In the genomic region with DNA sequence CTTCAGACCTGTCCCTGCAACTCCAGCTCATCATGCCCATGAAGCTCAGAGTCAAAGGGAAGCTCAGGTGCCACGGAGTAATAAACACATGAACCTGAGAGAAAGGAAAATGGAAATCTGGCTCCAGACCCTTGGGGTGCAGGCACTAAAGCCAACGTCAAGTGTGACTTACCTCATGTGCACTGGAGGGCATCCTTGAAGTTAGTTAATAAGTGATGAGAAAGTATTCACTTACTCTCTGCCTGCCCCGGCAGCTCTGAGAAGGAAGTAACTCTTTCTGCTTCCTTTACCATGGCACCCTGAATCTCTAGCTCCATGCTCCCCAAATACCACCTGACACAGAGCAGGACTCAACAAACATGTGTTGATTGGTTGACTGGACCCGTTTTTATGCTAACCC, we compare ENCODE assay signal across 28 cellular contexts. TPM values are rescaled to one million over a fixed set of nuclear protein-coding genes. Genes with fewer than 3 reads are reported as not detected.
DNase-seq lines count a peak whose midpoint lies in the region; ATAC-seq, FAIRE-seq and TF ChIP-seq lines count a peak whose summit lies in the region.
"Had no signal": no experiment of that assay in that cellular context is flagged by ENCODE, and none has a peak within 500 bp of the region (broad histone marks: within the 10 kb centered on the region; RNA-seq: fewer than 3 reads in every experiment).

No MANE protein-coding gene starts in this region.

- CTCF ChIA-PET in A549 (lab: Yijun Ruan, JAX) = interaction anchor here (1.5 kb wide), 1 partner anchor 9 kb away, joined by 5 read pairs; no protein-coding TSS in a partner anchor

- H3K27ac ChIP-seq in A549 (0 out of 6 replicates have a peak overlapping the region, but pooled peaks of 1 of the 2 experiments have one; percentile 3), osteoblast (ENCODE audit: low read depth, low read length) (no peak overlapping the region)
- H3K27ac ChIP-seq: PC-9, SJSA1 had no signal

- intact Hi-C loops in mucosa of descending colon (cut with DNase I, micrococcal nuclease) = no loop called here

- H2AFZ ChIP-seq in osteoblast (ENCODE audit: low read length) = no peak overlapping the region
- H2AFZ ChIP-seq: PC-9 had no signal

- TF ChIP-seq RAD21 in A549 (conservative IDR thresholded peaks at IDR 0.05 in 1 of 2, IDR thresholded peaks at IDR 0.05 in 1 of 2) = no peak

- H4K20me1 ChIP-seq in osteoblast (ENCODE audit: insufficient read depth, low read length) = no peaks in the 10 kb centered on the region

- DNase-seq in A549 (ENCODE audit: low read depth in 1 of 2, low spot score in 1 of 2) = peak in 1 of 2 experiments; percentile 24
- peak; percentile 35 for DNase-seq in HK-2 (ENCODE audit: unreplicated experiment)
- DNase-seq in kidney glomerular epithelial cell (lab: John Stamatoyannopoulos, UW) = peak; percentile 49
- no peak for DNase-seq in mucosa of descending colon
- no peak for DNase-seq in NCI-H774 (lab: John Stamatoyannopoulos, UW)
- DNase-seq in osteoblast (ENCODE audit: insufficient read length, low spot score, missing footprints) = no peak
- DNase-seq in iPS-NIHi11 (ENCODE audit: low spot score) = no peak
- no peak for DNase-seq in GM10266 (ENCODE audit: extremely low spot score)
- DNase-seq: C1 segment of cervical spinal cord; CD4-positive, alpha-beta memory T cell; COR-L47; DMS 273 treated with DMSO at 0.1 percent for 48 hours; DND-41; Kasumi-1; NCI-H1092 treated with DMSO at 0.1 percent for 48 hours; NCI-H1436; NCI-H187 treated with DMSO at 0.1 percent for 48 hours; NCI-H2171 treated with DMSO at 0.1 percent for 48 hours; NCI-H524; NCI-H748 treated with DMSO at 0.1 percent for 48 hours; PC-9; Right ventricle myocardium superior; RPMI8226 had no signal

- no peak for ATAC-seq in A549
- ATAC-seq in mucosa of descending colon = peak; percentile 52

- H3K4me2 ChIP-seq in A549 (peak overlapping the region; percentile 11; the same call in 2 of the 3 replicates), osteoblast (ENCODE audit: insufficient read depth, low read length) (no peak overlapping the region)
- H3K4me2 ChIP-seq: PC-9 had no signal

- POLR2A ChIA-PET in A549 (lab: Yijun Ruan, JAX) = interaction anchor here (1.0 kb wide), 1 partner anchor 20 kb away, joined by 3 read pairs; no protein-coding TSS in a partner anchor

- 12% methylated on average over 4 of the region's 4 CpGs for WGBS in A549 (ENCODE audit: missing lambda C conversion rate)

- H3K9me3 ChIP-seq in A549 = peaks cover 8% of the 10 kb centered on the region; the same call in 2 of the 3 replicates
- no peaks in the 10 kb centered on the region for H3K9me3 ChIP-seq in mucosa of descending colon
- no peaks in the 10 kb centered on the region for H3K9me3 ChIP-seq in osteoblast (ENCODE audit: low read depth, low read length)

- FAIRE-seq in A549 (lab: Jason Lieb, UNC) = no peak
- FAIRE-seq: A204.1, GM18507, H54, K562 had no signal

- H3K4me1 ChIP-seq in A549 (peaks cover 27% of the 10 kb centered on the region), mucosa of descending colon (ENCODE audit: low read depth) (peaks cover 12% of the 10 kb centered on the region), osteoblast (ENCODE audit: insufficient read depth, low read length) (peaks cover 20% of the 10 kb centered on the region)

- H3K4me3 ChIP-seq in A549 (no peak overlapping the region), mucosa of descending colon (no peak overlapping the region), osteoblast (ENCODE audit: insufficient read depth, low read length) (no peak overlapping the region)
- H3K4me3 ChIP-seq: K562, PC-9, SJSA1 had no signal

- TF ChIP-seq POLR2A in A549 (IDR thresholded peaks at IDR 0.05; ENCODE audit: low read length) = no peak

- no peaks in the 10 kb centered on the region for H3K36me3 ChIP-seq in mucosa of descending colon (ENCODE audit: low read depth)
- H3K36me3 ChIP-seq in osteoblast (ENCODE audit: insufficient read depth, low read length) = no peaks in the 10 kb centered on the region
- H3K36me3 ChIP-seq: SJSA1 had no signal

- peaks cover 3% of the 10 kb centered on the region for H3K27me3 ChIP-seq in osteoblast (ENCODE audit: insufficient read depth, low read length)
- H3K27me3 ChIP-seq: SJSA1 had no signal

- TF ChIP-seq EP300 in A549 (IDR thresholded peaks at IDR 0.05) = no peak

- no peaks in the 10 kb centered on the region for H3K79me2 ChIP-seq in osteoblast (ENCODE audit: insufficient read depth, low read length)

- TF ChIP-seq CTCF in A549 (IDR thresholded peaks at IDR 0.05) (no peak), mucosa of descending colon (IDR thresholded peaks at IDR 0.05) (no peak), osteoblast (IDR thresholded peaks at IDR 0.05; ENCODE audit: extremely low read depth, low read depth, low read length) (no peak), GM10266 (IDR thresholded peaks at IDR 0.05; ENCODE audit: control insufficient read depth, insufficient read depth, low read depth, missing control alignments) (no peak)

TF ChIP-seq in A549, 52 proteins besides CTCF, POLR2A, EP300 and RAD21:
- TF ChIP-seq, protein P1, sequence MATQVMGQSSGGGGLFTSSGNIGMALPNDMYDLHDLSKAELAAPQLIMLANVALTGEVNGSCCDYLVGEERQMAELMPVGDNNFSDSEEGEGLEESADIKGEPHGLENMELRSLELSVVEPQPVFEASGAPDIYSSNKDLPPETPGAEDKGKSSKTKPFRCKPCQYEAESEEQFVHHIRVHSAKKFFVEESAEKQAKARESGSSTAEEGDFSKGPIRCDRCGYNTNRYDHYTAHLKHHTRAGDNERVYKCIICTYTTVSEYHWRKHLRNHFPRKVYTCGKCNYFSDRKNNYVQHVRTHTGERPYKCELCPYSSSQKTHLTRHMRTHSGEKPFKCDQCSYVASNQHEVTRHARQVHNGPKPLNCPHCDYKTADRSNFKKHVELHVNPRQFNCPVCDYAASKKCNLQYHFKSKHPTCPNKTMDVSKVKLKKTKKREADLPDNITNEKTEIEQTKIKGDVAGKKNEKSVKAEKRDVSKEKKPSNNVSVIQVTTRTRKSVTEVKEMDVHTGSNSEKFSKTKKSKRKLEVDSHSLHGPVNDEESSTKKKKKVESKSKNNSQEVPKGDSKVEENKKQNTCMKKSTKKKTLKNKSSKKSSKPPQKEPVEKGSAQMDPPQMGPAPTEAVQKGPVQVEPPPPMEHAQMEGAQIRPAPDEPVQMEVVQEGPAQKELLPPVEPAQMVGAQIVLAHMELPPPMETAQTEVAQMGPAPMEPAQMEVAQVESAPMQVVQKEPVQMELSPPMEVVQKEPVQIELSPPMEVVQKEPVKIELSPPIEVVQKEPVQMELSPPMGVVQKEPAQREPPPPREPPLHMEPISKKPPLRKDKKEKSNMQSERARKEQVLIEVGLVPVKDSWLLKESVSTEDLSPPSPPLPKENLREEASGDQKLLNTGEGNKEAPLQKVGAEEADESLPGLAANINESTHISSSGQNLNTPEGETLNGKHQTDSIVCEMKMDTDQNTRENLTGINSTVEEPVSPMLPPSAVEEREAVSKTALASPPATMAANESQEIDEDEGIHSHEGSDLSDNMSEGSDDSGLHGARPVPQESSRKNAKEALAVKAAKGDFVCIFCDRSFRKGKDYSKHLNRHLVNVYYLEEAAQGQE (IDR thresholded peaks at IDR 0.05) = no peak
- TF ChIP-seq, protein P2, sequence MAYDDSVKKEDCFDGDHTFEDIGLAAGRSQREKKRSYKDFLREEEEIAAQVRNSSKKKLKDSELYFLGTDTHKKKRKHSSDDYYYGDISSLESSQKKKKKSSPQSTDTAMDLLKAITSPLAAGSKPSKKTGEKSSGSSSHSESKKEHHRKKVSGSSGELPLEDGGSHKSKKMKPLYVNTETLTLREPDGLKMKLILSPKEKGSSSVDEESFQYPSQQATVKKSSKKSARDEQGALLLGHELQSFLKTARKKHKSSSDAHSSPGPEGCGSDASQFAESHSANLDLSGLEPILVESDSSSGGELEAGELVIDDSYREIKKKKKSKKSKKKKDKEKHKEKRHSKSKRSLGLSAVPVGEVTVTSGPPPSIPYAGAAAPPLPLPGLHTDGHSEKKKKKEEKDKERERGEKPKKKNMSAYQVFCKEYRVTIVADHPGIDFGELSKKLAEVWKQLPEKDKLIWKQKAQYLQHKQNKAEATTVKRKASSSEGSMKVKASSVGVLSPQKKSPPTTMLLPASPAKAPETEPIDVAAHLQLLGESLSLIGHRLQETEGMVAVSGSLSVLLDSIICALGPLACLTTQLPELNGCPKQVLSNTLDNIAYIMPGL (CRISPR knock-in tag; IDR thresholded peaks at IDR 0.05; ENCODE audit: borderline replicate concordance) = no peak
- TF ChIP-seq, protein P3, sequence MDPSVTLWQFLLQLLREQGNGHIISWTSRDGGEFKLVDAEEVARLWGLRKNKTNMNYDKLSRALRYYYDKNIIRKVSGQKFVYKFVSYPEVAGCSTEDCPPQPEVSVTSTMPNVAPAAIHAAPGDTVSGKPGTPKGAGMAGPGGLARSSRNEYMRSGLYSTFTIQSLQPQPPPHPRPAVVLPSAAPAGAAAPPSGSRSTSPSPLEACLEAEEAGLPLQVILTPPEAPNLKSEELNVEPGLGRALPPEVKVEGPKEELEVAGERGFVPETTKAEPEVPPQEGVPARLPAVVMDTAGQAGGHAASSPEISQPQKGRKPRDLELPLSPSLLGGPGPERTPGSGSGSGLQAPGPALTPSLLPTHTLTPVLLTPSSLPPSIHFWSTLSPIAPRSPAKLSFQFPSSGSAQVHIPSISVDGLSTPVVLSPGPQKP (IDR thresholded peaks at IDR 0.05; ENCODE audit: low read depth, low read length) = no peak
- no peak for TF ChIP-seq GATA3 (IDR thresholded peaks at IDR 0.05; ENCODE audit: borderline replicate concordance)
- TF ChIP-seq ZSCAN20 (CRISPR knock-in tag; IDR thresholded peaks at IDR 0.05) = no peak
- TF ChIP-seq RCOR1 (IDR thresholded peaks at IDR 0.05; ENCODE audit: low read depth, low read length) = no peak
- TF ChIP-seq NPAS2 (CRISPR knock-in tag; IDR thresholded peaks at IDR 0.05; ENCODE audit: borderline replicate concordance) = no peak
- no peak for TF ChIP-seq ZFP36 (IDR thresholded peaks at IDR 0.05; ENCODE audit: borderline replicate concordance, partially characterized antibody)
- no peak for TF ChIP-seq RARB (CRISPR knock-in tag; IDR thresholded peaks at IDR 0.05)
TF ChIP-seq in A549: peak in this region for 0.

RNA-seq across cellular contexts. Expression of a gene that starts 21.4 kb away (rescaled TPM):
- polyA plus RNA-seq in A549 (2011; rRNA removed) (21.9 and 23.9 TPM in 2 replicates), A549 (2017; fragmentation: RNase III; extraction: RNeasy Plus Mini Kit Qiagen cat#74134 plus additional on column Dnase treatment) (19.4 to 20.6 TPM (median 20.2 TPM) in 3 replicates)
- 25.5 and 30.7 TPM in 2 replicates for polyA plus RNA-seq in A549 (2012; cell fraction: cytosol; rRNA removed)
- 19.2 and 25.0 TPM in 2 replicates for polyA plus RNA-seq in A549 (2012; cell fraction: nucleus; rRNA removed)
- 52.7 and 67.8 TPM in 2 replicates for polyA minus RNA-seq in A549 (2011; rRNA and poly(A)+ RNA removed)
- total RNA-seq in mucosa of descending colon (100 to 1,000 TPM in 1 of 3 donors, 10 to 100 TPM in 2; 68.1 to 112 (median 88.9) TPM), osteoblast (18.5 and 19.7 TPM in 2 replicates)

Comparison
In these comparisons a context has a peak if more than half of its experiments do, and no peak if none do; other contexts are left out.
1. DNase-seq: peak in HK-2 (single experiment) and kidney glomerular epithelial cell (single experiment); none in mucosa of descending colon (0 of 3), NCI-H774 (single experiment), osteoblast (single experiment), iPS-NIHi11 (single experiment) and GM10266 (single experiment).